ENCODE assay signal across 8 cellular contexts in genomic region chr18:8705280-8705940, GRCh38. TPM values are rescaled to one million over a fixed set of nuclear protein-coding genes. Genes with fewer than 3 reads are reported as not detected.
DNase-seq lines count a peak whose midpoint lies in the region; ATAC-seq and TF ChIP-seq lines count a peak whose summit lies in the region.

Gene MTCL1 (plus strand): TSS chr18:8705556. CDS start chr18:8705661, 105 bp downstream.

- peak within 1 kb of the TSS in 2 of 6 donors; percentile 68 to 83 for H3K27ac Mint-ChIP-seq in immature natural killer cell

- H3K27ac ChIP-seq in breast epithelium (peak within 1 kb of the TSS; percentile 88 to 92), skeletal muscle tissue (ENCODE audit: low read depth, low read length) (peak within 1 kb of the TSS; percentile 94)

- H3K9me3 Mint-ChIP-seq in immature natural killer cell = peaks cover 0 to 5% (median 0%) of the 10 kb centered on the region in 6 donors

- TF ChIP-seq POLR2A in breast epithelium (IDR thresholded peaks at IDR 0.05) = no peak

- DNase-seq in DMS 273 treated with DMSO at 0.1 percent for 48 hours (lab: John Stamatoyannopoulos, UW) (peak; percentile 25), RPMI7951 (ENCODE audit: low read depth) (peak; percentile 69), breast epithelium (ENCODE audit: low spot score in 2 of 2) (no peak), immature natural killer cell (peak; percentile 21 to 32 (median 27)), foreskin melanocyte (no peak)

- no peaks in the 10 kb centered on the region for H3K27me3 ChIP-seq in breast epithelium
- peaks cover 0 to 6% (median 6%) of the 10 kb centered on the region in 3 donors for H3K27me3 ChIP-seq in skeletal muscle tissue (ENCODE audit: control insufficient read depth in 3 of 3, insufficient read depth in 3 of 3, low read length in 3 of 3)

- TF ChIP-seq CTCF in breast epithelium (IDR thresholded peaks at IDR 0.05) = no peak

- H3K9ac ChIP-seq in skeletal muscle tissue (ENCODE audit: low read depth in 1 of 3, low read length in 3 of 3) = peak within 1 kb of the TSS; percentile 79 to 87 (median 81)

- no peaks in the 10 kb centered on the region for H3K36me3 ChIP-seq in breast epithelium
- H3K36me3 ChIP-seq in skeletal muscle tissue (ENCODE audit: control insufficient read depth in 3 of 3, insufficient read depth in 3 of 3, low read length in 3 of 3) = no peaks in the 10 kb centered on the region

- H3K4me1 Mint-ChIP-seq in immature natural killer cell = peaks cover 15 to 23% of the 10 kb centered on the region in 2 donors

- no peaks in the 10 kb centered on the region for H3K9me3 ChIP-seq in breast epithelium
- H3K9me3 ChIP-seq in skeletal muscle tissue (ENCODE audit: control insufficient read depth in 3 of 3, low read length in 3 of 3) = no peaks in the 10 kb centered on the region

- intact Hi-C loops in breast epithelium (cut with DNase I; ENCODE audit: low total_unique reads) = no loop called here

- H3K36me3 Mint-ChIP-seq in immature natural killer cell = peaks cover 0 to 3% (median 0%) of the 10 kb centered on the region in 3 donors

- peaks cover 21 to 28% (median 28%) of the 10 kb centered on the region in 3 donors for H3K27me3 Mint-ChIP-seq in immature natural killer cell (ENCODE audit: low read depth in 3 of 3)

- ATAC-seq in GM19397 (IDR thresholded peaks at IDR 0.05; ENCODE audit: unreplicated experiment) (peak; percentile 42), HG03378 (IDR thresholded peaks at IDR 0.05; ENCODE audit: unreplicated experiment) (peak; percentile 38)

- peak within 1 kb of the TSS; percentile 84 to 90 (median 88) for H3K4me3 Mint-ChIP-seq in immature natural killer cell

- H3K4me1 ChIP-seq in breast epithelium = peaks cover 6 to 10% of the 10 kb centered on the region in 2 donors
- H3K4me1 ChIP-seq in skeletal muscle tissue (ENCODE audit: control insufficient read depth in 3 of 3, insufficient read depth in 3 of 3, low read length in 3 of 3) = peaks cover 22 to 26% (median 25%) of the 10 kb centered on the region in 3 donors

- H3K4me3 ChIP-seq in breast epithelium = peak within 1 kb of the TSS; percentile 63 to 92 (median 72)
- peak within 1 kb of the TSS; percentile 76 to 88 (median 83) for H3K4me3 ChIP-seq in skeletal muscle tissue (ENCODE audit: low read length in 3 of 3)

RNA-seq across cellular contexts. Expression of gene MTCL1, which starts in this region (rescaled TPM):
- total RNA-seq in RPMI7951 (2014; rRNA removed; shearing (Covaris generic)) = 7.6 and 9.3 TPM in 2 replicates
- total RNA-seq in breast epithelium (1 to 10 TPM; 4.9 to 9.1 (median 7.2) TPM), skeletal muscle tissue (12.5 TPM)
- polyA plus RNA-seq in immature natural killer cell = not detected

Comparison
In these comparisons a context has a peak if more than half of its experiments do, and no peak if none do; other contexts are left out.
1. Peak in DNase-seq in immature natural killer cell; RNA of the gene not detected or under 1 TPM.
2. DNase-seq: peak in DMS 273 treated with DMSO at 0.1 percent for 48 hours (single experiment) and RPMI7951 (single experiment); none in breast epithelium (0 of 2) and foreskin melanocyte (single experiment).